ENCODE assay signal across 15 cellular contexts in the genomic region with DNA sequence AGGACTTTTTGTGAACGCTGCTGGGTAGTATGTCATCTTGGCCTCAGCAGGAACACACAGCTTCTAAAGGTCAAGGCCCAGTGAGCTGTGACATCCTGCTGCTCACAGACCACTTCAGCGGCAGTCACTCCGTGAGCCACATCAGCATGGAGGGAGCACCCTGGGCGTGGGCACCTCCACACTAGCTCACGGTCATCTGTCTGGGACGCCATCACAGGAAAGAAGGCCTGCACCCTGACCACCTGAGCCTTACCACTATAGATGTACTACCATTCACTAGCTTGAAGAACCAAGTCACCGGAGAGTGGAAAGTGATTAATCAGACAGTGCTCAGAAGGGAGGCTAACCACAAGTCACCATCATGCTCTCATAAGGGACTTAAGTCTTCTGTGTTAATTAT. TPM values are rescaled to one million over a fixed set of nuclear protein-coding genes. Genes with fewer than 3 reads are reported as not detected.
DNase-seq lines count a peak whose midpoint lies in the region; ATAC-seq, FAIRE-seq and TF ChIP-seq lines count a peak whose summit lies in the region.
"Had no signal": no experiment of that assay in that cellular context is flagged by ENCODE, and none has a peak within 500 bp of the region (broad histone marks: within the 10 kb centered on the region; RNA-seq: fewer than 3 reads in every experiment).

No MANE protein-coding gene starts in this region.

- POLR2A ChIA-PET in CD4-positive, alpha-beta T cell (lab: Charles Lee) = interaction anchor here (1.1 kb wide), 2 partner anchors 8 to 114 kb away, joined by 3 to 5 read pairs; a partner anchor contains a TSS

- peaks cover 49% of the 10 kb centered on the region for H3K36me3 Mint-ChIP-seq in CD4-positive, alpha-beta T cell (ENCODE audit: low read depth)
- no peaks in the 10 kb centered on the region for H3K36me3 Mint-ChIP-seq in natural killer cell treated with Interleukin-12 subunit alpha and Interleukin-12 subunit beta and Interleukin-15 and Interleukin-18, amount 100 ng/mL, for 72 hours

- FAIRE-seq in GM19239 (lab: Jason Lieb, UNC) (peak; percentile 92), RCC 7860 (lab: Jason Lieb, UNC) (peak; percentile 90)
- FAIRE-seq: H54, HTR-8/SVneo had no signal

- H3K4me1 Mint-ChIP-seq in CD4-positive, alpha-beta T cell (ENCODE audit: low read depth) = peaks cover 79% of the 10 kb centered on the region
- peaks cover 62 to 63% of the 10 kb centered on the region in 2 donors for H3K4me1 Mint-ChIP-seq in natural killer cell treated with Interleukin-12 subunit alpha and Interleukin-12 subunit beta and Interleukin-15 and Interleukin-18, amount 100 ng/mL, for 72 hours (ENCODE audit: low read depth in 2 of 2)

- H3K9me3 Mint-ChIP-seq in CD4-positive, alpha-beta T cell = no peaks in the 10 kb centered on the region
- no peaks in the 10 kb centered on the region for H3K9me3 Mint-ChIP-seq in natural killer cell treated with Interleukin-12 subunit alpha and Interleukin-12 subunit beta and Interleukin-15 and Interleukin-18, amount 100 ng/mL, for 72 hours

- peak overlapping the region; percentile 62 for H3K27ac Mint-ChIP-seq in CD4-positive, alpha-beta T cell
- H3K27ac Mint-ChIP-seq in natural killer cell treated with Interleukin-12 subunit alpha and Interleukin-12 subunit beta and Interleukin-15 and Interleukin-18, amount 100 ng/mL, for 72 hours = peak overlapping the region in 1 of 2 donors; percentile 43
- H3K27ac Mint-ChIP-seq: activated CD4-positive, alpha-beta T cell treated with anti-CD3 and anti-CD28 coated beads for 36 hours had no signal

- H3K9me3 ChIP-seq in CD4-positive, alpha-beta T cell (ENCODE audit: control insufficient read depth, low read length) = no peaks in the 10 kb centered on the region

- no peak overlapping the region for H3K27ac ChIP-seq in CD4-positive, alpha-beta T cell (ENCODE audit: low read depth, low read length)
- H3K27ac ChIP-seq: cardiac muscle cell had no signal

- peak overlapping the region; percentile 72 for H3K4me3 Mint-ChIP-seq in CD4-positive, alpha-beta T cell
- peak overlapping the region; percentile 84 for H3K4me3 Mint-ChIP-seq in natural killer cell treated with Interleukin-12 subunit alpha and Interleukin-12 subunit beta and Interleukin-15 and Interleukin-18, amount 100 ng/mL, for 72 hours
- H3K4me3 Mint-ChIP-seq: activated CD4-positive, alpha-beta T cell treated with anti-CD3 and anti-CD28 coated beads for 36 hours had no signal

- CTCF ChIA-PET in CD4-positive, alpha-beta T cell (lab: Charles Lee) = no interaction called here

- no peak for ATAC-seq in CD4-positive, alpha-beta T cell (ENCODE audit: poor library complexity)
- no peak for ATAC-seq in natural killer cell treated with Interleukin-12 subunit alpha and Interleukin-12 subunit beta and Interleukin-15 and Interleukin-18, amount 100 ng/mL, for 72 hours
- ATAC-seq: activated CD4-positive, alpha-beta T cell treated with anti-CD3 and anti-CD28 coated beads for 36 hours had no signal

- DNase-seq in CD4-positive, alpha-beta T cell = no peak
- peak; percentile 77 for DNase-seq in GM19239 (ENCODE audit: insufficient read length, low spot score)
- DNase-seq in RCC 7860 (ENCODE audit: low spot score) = peak; percentile 89
- no peak for DNase-seq in natural killer cell treated with Interleukin-12 subunit alpha and Interleukin-12 subunit beta and Interleukin-15 and Interleukin-18, amount 100 ng/mL, for 72 hours (ENCODE audit: low spot score)
- no peak for DNase-seq in HT-29 (ENCODE audit: low spot score)
- DNase-seq in SIG-M5 treated with dmso at 0.1 percent for 504 hours (lab: John Stamatoyannopoulos, UW; ENCODE audit: unreplicated experiment) = no peak
- DNase-seq in DMS53 (lab: John Stamatoyannopoulos, UW) = no peak
- DNase-seq in SKM-1 (lab: John Stamatoyannopoulos, UW; ENCODE audit: unreplicated experiment) = no peak
- DNase-seq: activated CD4-positive, alpha-beta T cell treated with anti-CD3 and anti-CD28 coated beads for 36 hours; GDM1; NCI-H1694 treated with DMSO at 0.1 percent for 48 hours; NCI-H82 had no signal

- no peaks in the 10 kb centered on the region for H3K27me3 Mint-ChIP-seq in CD4-positive, alpha-beta T cell
- H3K27me3 Mint-ChIP-seq in natural killer cell treated with Interleukin-12 subunit alpha and Interleukin-12 subunit beta and Interleukin-15 and Interleukin-18, amount 100 ng/mL, for 72 hours = no peaks in the 10 kb centered on the region
- H3K27me3 Mint-ChIP-seq: activated CD4-positive, alpha-beta T cell treated with anti-CD3 and anti-CD28 coated beads for 36 hours had no signal

- TF ChIP-seq CTCF in CD4-positive, alpha-beta T cell (IDR thresholded peaks at IDR 0.05) = no peak

- H3K27me3 ChIP-seq in CD4-positive, alpha-beta T cell (ENCODE audit: control insufficient read depth, insufficient read depth, low read length) = no peaks in the 10 kb centered on the region
- H3K27me3 ChIP-seq: cardiac muscle cell had no signal

- intact Hi-C loops in CD4-positive, alpha-beta T cell (cut with DNase I, micrococcal nuclease) = no loop called here

RNA-seq across cellular contexts. Expression of a gene that starts 3.3 kb away (rescaled TPM):
- total RNA-seq in CD4-positive, alpha-beta T cell = 10 to 100 TPM; 24.7 to 26.3 TPM
- 10 to 100 TPM; 20.1 to 29.1 TPM for total RNA-seq in natural killer cell treated with Interleukin-12 subunit alpha and Interleukin-12 subunit beta and Interleukin-15 and Interleukin-18, amount 100 ng/mL, for 72 hours
- total RNA-seq in HT-29 (2014; rRNA removed; shearing (Covaris generic)) = 77.0 and 88.4 TPM in 2 replicates

RNA-seq across cellular contexts. Expression of a gene that starts 21.1 kb away (rescaled TPM):
- 10 to 100 TPM; 19.6 to 19.7 TPM for total RNA-seq in CD4-positive, alpha-beta T cell
- 10 to 100 TPM; 80.6 to 98.6 TPM for total RNA-seq in natural killer cell treated with Interleukin-12 subunit alpha and Interleukin-12 subunit beta and Interleukin-15 and Interleukin-18, amount 100 ng/mL, for 72 hours
- 223 and 226 TPM in 2 replicates for total RNA-seq in HT-29 (2014; rRNA removed; shearing (Covaris generic))

RNA-seq across cellular contexts. Expression of a gene that starts 32.6 kb away (rescaled TPM):
- 10 to 100 TPM; 59.7 to 63.7 TPM for total RNA-seq in CD4-positive, alpha-beta T cell
- total RNA-seq in natural killer cell treated with Interleukin-12 subunit alpha and Interleukin-12 subunit beta and Interleukin-15 and Interleukin-18, amount 100 ng/mL, for 72 hours = 10 to 100 TPM; 39.4 to 46.8 TPM
- total RNA-seq in HT-29 (2014; rRNA removed; shearing (Covaris generic)) = 150 and 161 TPM in 2 replicates

RNA-seq across cellular contexts. Expression of a gene that starts 47.8 kb away (rescaled TPM):
- total RNA-seq in CD4-positive, alpha-beta T cell = 10 to 100 TPM; 31.2 to 32.6 TPM
- 1 to 10 TPM; 2.7 to 9.1 TPM for total RNA-seq in natural killer cell treated with Interleukin-12 subunit alpha and Interleukin-12 subunit beta and Interleukin-15 and Interleukin-18, amount 100 ng/mL, for 72 hours
- total RNA-seq in HT-29 (2014; rRNA removed; shearing (Covaris generic)) = 25.3 and 29.0 TPM in 2 replicates

RNA-seq across cellular contexts. Expression of a gene that starts 52.5 kb away (rescaled TPM):
- total RNA-seq in CD4-positive, alpha-beta T cell = 1 to 10 TPM; 5.7 to 7.0 TPM
- total RNA-seq in natural killer cell treated with Interleukin-12 subunit alpha and Interleukin-12 subunit beta and Interleukin-15 and Interleukin-18, amount 100 ng/mL, for 72 hours = 10 to 100 TPM in 1 of 2 donors, 1 to 10 TPM in 1; 4.5 to 28.6 TPM
- total RNA-seq in HT-29 (2014; rRNA removed; shearing (Covaris generic)) = 25.2 and 29.1 TPM in 2 replicates

Comparison
In these comparisons a context has a peak if more than half of its experiments do, and no peak if none do; other contexts are left out.
1. DNase-seq: peak in GM19239 (single experiment) and RCC 7860 (single experiment); none in CD4-positive, alpha-beta T cell (0 of 10), natural killer cell treated with Interleukin-12 subunit alpha and Interleukin-12 subunit beta and Interleukin-15 and Interleukin-18, amount 100 ng/mL, for 72 hours (single experiment), HT-29 (single experiment), SIG-M5 treated with dmso at 0.1 percent for 504 hours (single experiment), DMS53 (single experiment) and SKM-1 (single experiment).